11 cellular contexts compared by ENCODE assay signal in genomic region chr12:122870163-122870842, GRCh38. TPM values are rescaled to one million over a fixed set of nuclear protein-coding genes. Genes with fewer than 3 reads are reported as not detected.
DNase-seq lines count a peak whose midpoint lies in the region; ATAC-seq and TF ChIP-seq lines count a peak whose summit lies in the region.
"Had no signal": no experiment of that assay in that cellular context is flagged by ENCODE, and none has a peak within 500 bp of the region (broad histone marks: within the 10 kb centered on the region; RNA-seq: fewer than 3 reads in every experiment).

No MANE protein-coding gene starts in this region.

- CTCF ChIA-PET in activated CD4-positive, alpha-beta memory T cell treated with anti-CD3 and anti-CD28 coated beads for 36 hours (lab: Charles Lee), result interaction anchor here (1.0 to 4.6 kb wide), 11 partner anchors 10 to 83 kb away, joined by 3 to 36 read pairs (median 5); no protein-coding TSS in a partner anchor

- peak overlapping the region; percentile 71 to 80 (median 76) for H3K27ac Mint-ChIP-seq in IgD-negative memory B cell
- H3K27ac Mint-ChIP-seq in central memory CD8-positive, alpha-beta T cell (ENCODE audit: low read depth), result peak overlapping the region; percentile 29
- H3K27ac Mint-ChIP-seq in GM23338, result no peak overlapping the region
- H3K27ac Mint-ChIP-seq in activated CD4-positive, alpha-beta memory T cell treated with anti-CD3 and anti-CD28 coated beads for 36 hours, result no peak overlapping the region
- H3K27ac Mint-ChIP-seq: activated T-helper 17 cell treated with anti-CD3 and anti-CD28 coated beads, Interleukin-2, amount 50 U/mL, for 72 hours had no signal

- peak overlapping the region; percentile 36 for H3K4me3 ChIP-seq in mononuclear cell (ENCODE audit: low read length)
- no peak overlapping the region for H3K4me3 ChIP-seq in stomach
- no peak overlapping the region for H3K4me3 ChIP-seq in brain microvascular endothelial cell (ENCODE audit: low read depth, low read length)
- no peak overlapping the region for H3K4me3 ChIP-seq in GM23338

- peaks cover 65% of the 10 kb centered on the region for H4K20me1 ChIP-seq in GM23338 (replicated peaks; ENCODE audit: insufficient read depth)

- H3K4me3 Mint-ChIP-seq in IgD-negative memory B cell (peak overlapping the region; percentile 83 to 94 (median 94)), GM23338 (no peak overlapping the region)
- H3K4me3 Mint-ChIP-seq in central memory CD8-positive, alpha-beta T cell, result no peak overlapping the region
- no peak overlapping the region for H3K4me3 Mint-ChIP-seq in activated CD4-positive, alpha-beta memory T cell treated with anti-CD3 and anti-CD28 coated beads for 36 hours
- H3K4me3 Mint-ChIP-seq: activated T-helper 17 cell treated with anti-CD3 and anti-CD28 coated beads, Interleukin-2, amount 50 U/mL, for 72 hours had no signal

- H3K79me2 ChIP-seq in GM23338 (replicated peaks; ENCODE audit: insufficient read depth), result peaks cover 9% of the 10 kb centered on the region

- H3K4me1 Mint-ChIP-seq in IgD-negative memory B cell, result peaks cover 39 to 64% (median 55%) of the 10 kb centered on the region in 3 donors
- peaks cover 43% of the 10 kb centered on the region for H3K4me1 Mint-ChIP-seq in central memory CD8-positive, alpha-beta T cell
- peaks cover 29% of the 10 kb centered on the region for H3K4me1 Mint-ChIP-seq in GM23338
- H3K4me1 Mint-ChIP-seq in activated CD4-positive, alpha-beta memory T cell treated with anti-CD3 and anti-CD28 coated beads for 36 hours (ENCODE audit: low read depth), result peaks cover 42% of the 10 kb centered on the region

- no peak overlapping the region for H3K4me2 ChIP-seq in GM23338

- no peak overlapping the region for H2AFZ ChIP-seq in GM23338

- H3K36me3 Mint-ChIP-seq in IgD-negative memory B cell, result peaks cover 14% of the 10 kb centered on the region
- peaks cover 42% of the 10 kb centered on the region for H3K36me3 Mint-ChIP-seq in central memory CD8-positive, alpha-beta T cell (ENCODE audit: insufficient read depth)
- H3K36me3 Mint-ChIP-seq in GM23338 (ENCODE audit: low read depth), result peaks cover 38% of the 10 kb centered on the region
- peaks cover 28% of the 10 kb centered on the region for H3K36me3 Mint-ChIP-seq in activated CD4-positive, alpha-beta memory T cell treated with anti-CD3 and anti-CD28 coated beads for 36 hours

- H3F3A ChIP-seq in GM23338 (replicated peaks; ENCODE audit: low read depth), result no peaks in the 10 kb centered on the region; the same call in 1 of the 2 replicates

- TF ChIP-seq CTCF in stomach (IDR thresholded peaks at IDR 0.05), result no peak
- no peak for TF ChIP-seq CTCF in brain microvascular endothelial cell (IDR thresholded peaks at IDR 0.05; ENCODE audit: low read depth, low read length, missing control alignments)
- TF ChIP-seq CTCF in GM23338 (conservative IDR thresholded peaks at IDR 0.05; ENCODE audit: low read depth in 2 of 2), result no peak

- no peak for TF ChIP-seq POLR2A in stomach (IDR thresholded peaks at IDR 0.05)

- H3K4me1 ChIP-seq in mononuclear cell (ENCODE audit: insufficient read depth, low read length) (peaks cover 69% of the 10 kb centered on the region), stomach (peaks cover 69 to 100% (median 95%) of the 10 kb centered on the region in 4 donors), GM23338 (ENCODE audit: insufficient read depth) (peaks cover 28% of the 10 kb centered on the region)

- no peak for ATAC-seq in central memory CD8-positive, alpha-beta T cell (replicated peaks; ENCODE audit: extremely low read depth, poor library complexity, severe bottlenecking)
- ATAC-seq in GM23338, result no peak
- ATAC-seq: activated T-helper 17 cell treated with anti-CD3 and anti-CD28 coated beads, Interleukin-2, amount 50 U/mL, for 72 hours had no signal

- H3K9me3 ChIP-seq in mononuclear cell (ENCODE audit: low read depth, low read length), result no peaks in the 10 kb centered on the region
- no peaks in the 10 kb centered on the region for H3K9me3 ChIP-seq in stomach

- DNase-seq in central memory CD8-positive, alpha-beta T cell (ENCODE audit: low spot score in 2 of 2), result no peak
- DNase-seq in stomach, result peak; percentile 23
- DNase-seq in brain microvascular endothelial cell, result no peak
- no peak for DNase-seq in GM23338 (ENCODE audit: low spot score)
- no peak for DNase-seq in activated CD4-positive, alpha-beta T cell treated with anti-CD3 and anti-CD28 coated beads, Interleukin-2, amount 50 U/mL, for 1 hour
- DNase-seq in activated CD4-positive, alpha-beta memory T cell treated with anti-CD3 and anti-CD28 coated beads for 36 hours, result no peak
- DNase-seq: DMS153, NCI-H187 had no signal

- intact Hi-C loops in stomach (cut with DNase I; ENCODE audit: low total_unique reads), result no loop called here
- intact Hi-C loops in activated CD4-positive, alpha-beta memory T cell treated with anti-CD3 and anti-CD28 coated beads for 36 hours (cut with micrococcal nuclease), result loop anchor here (10.0 kb wide), 1 partner anchor 146 kb away; no protein-coding TSS in a partner anchor

- H3K9me3 Mint-ChIP-seq in IgD-negative memory B cell (no peaks in the 10 kb centered on the region), GM23338 (no peaks in the 10 kb centered on the region)
- H3K9me3 Mint-ChIP-seq in central memory CD8-positive, alpha-beta T cell, result no peaks in the 10 kb centered on the region
- H3K9me3 Mint-ChIP-seq in activated CD4-positive, alpha-beta memory T cell treated with anti-CD3 and anti-CD28 coated beads for 36 hours, result no peaks in the 10 kb centered on the region
- H3K9me3 Mint-ChIP-seq: activated T-helper 17 cell treated with anti-CD3 and anti-CD28 coated beads, Interleukin-2, amount 50 U/mL, for 72 hours had no signal

- H3K36me3 ChIP-seq in stomach (peaks cover 43 to 59% (median 55%) of the 10 kb centered on the region in 4 donors), brain microvascular endothelial cell (replicated peaks) (peaks cover 45% of the 10 kb centered on the region), GM23338 (ENCODE audit: insufficient read depth) (no peaks in the 10 kb centered on the region)

- H3K27me3 Mint-ChIP-seq in IgD-negative memory B cell (no peaks in the 10 kb centered on the region), GM23338 (ENCODE audit: insufficient read depth, low read depth, poor library complexity) (peaks cover 92% of the 10 kb centered on the region)
- H3K27me3 Mint-ChIP-seq in central memory CD8-positive, alpha-beta T cell, result no peaks in the 10 kb centered on the region
- H3K27me3 Mint-ChIP-seq in activated CD4-positive, alpha-beta memory T cell treated with anti-CD3 and anti-CD28 coated beads for 36 hours, result peaks cover 17% of the 10 kb centered on the region
- H3K27me3 Mint-ChIP-seq: activated T-helper 17 cell treated with anti-CD3 and anti-CD28 coated beads, Interleukin-2, amount 50 U/mL, for 72 hours had no signal

- no peaks in the 10 kb centered on the region for H3K9me2 ChIP-seq in GM23338 (ENCODE audit: insufficient read depth)

- 71 to 83% (median 73%) methylated on average over 9 to 11 of the region's 11 CpGs for WGBS in stomach, 5 donors

- POLR2A ChIA-PET in activated CD4-positive, alpha-beta memory T cell treated with anti-CD3 and anti-CD28 coated beads for 36 hours (lab: Charles Lee), result no interaction called here

- H3K27ac ChIP-seq in stomach, result peak overlapping the region; percentile 56 to 91 (median 87)
- H3K27ac ChIP-seq in brain microvascular endothelial cell, result no peak overlapping the region
- no peak overlapping the region for H3K27ac ChIP-seq in GM23338 (ENCODE audit: low read depth)

- no peak for TF ChIP-seq EP300 in stomach (IDR thresholded peaks at IDR 0.05)

- in situ Hi-C loops in brain microvascular endothelial cell (cut with HindIII; ENCODE audit: low pct_ligation_motif_present, low sequenced_read_pairs), result no loop called here

- H3K27me3 ChIP-seq in mononuclear cell (ENCODE audit: insufficient read depth, low read length) (no peaks in the 10 kb centered on the region), stomach (no peaks in the 10 kb centered on the region), brain microvascular endothelial cell (replicated peaks) (no peaks in the 10 kb centered on the region), GM23338 (ENCODE audit: insufficient read depth) (peaks cover 73% of the 10 kb centered on the region)

TF ChIP-seq in GM23338, 12 proteins besides CTCF, POLR2A, EP300 and RAD21:
- TF ChIP-seq ZNF114 (CRISPR knock-in tag; IDR thresholded peaks at IDR 0.05), result no peak

RNA-seq across cellular contexts. Expression of gene VPS37B, which starts 25.6 kb away (rescaled TPM):
- polyA plus RNA-seq in IgD-negative memory B cell (48.1 TPM), stomach (10 to 100 TPM; 31.3 to 44.0 (median 37.1) TPM), GM23338 (2016; fragmentation: Nextera tagmentation; extraction: Ambion mirVana) (6.7 and 6.8 TPM in 2 replicates)
- total RNA-seq in mononuclear cell (78.3 TPM), stomach (100 to 1,000 TPM in 1 of 5 donors, 10 to 100 TPM in 4; 13.4 to 105 (median 68.5) TPM)
- total RNA-seq in GM23338 (2014; rRNA removed; shearing (Covaris generic)), result 10.4 and 10.9 TPM in 2 replicates
- 10 to 100 TPM in 1 of 2 experiments, 1 to 10 TPM in 1; 10.0 to 10.4 TPM for total RNA-seq in activated CD4-positive, alpha-beta memory T cell treated with anti-CD3 and anti-CD28 coated beads for 36 hours

RNA-seq across cellular contexts. Expression of gene HIP1R, which starts 35.0 kb away (rescaled TPM):
- polyA plus RNA-seq in IgD-negative memory B cell (58.3 TPM), stomach (10 to 100 TPM; 52.1 to 69.6 (median 68.8) TPM), GM23338 (2016; fragmentation: Nextera tagmentation; extraction: Ambion mirVana) (6.7 and 8.0 TPM in 2 replicates)
- total RNA-seq in mononuclear cell (76.3 TPM), stomach (100 to 1,000 TPM in 4 of 5 donors, 10 to 100 TPM in 1; 67.6 to 395 (median 160) TPM)
- 19.9 and 22.1 TPM in 2 replicates for total RNA-seq in GM23338 (2014; rRNA removed; shearing (Covaris generic))
- 10 to 100 TPM; 19.3 to 22.2 TPM for total RNA-seq in activated CD4-positive, alpha-beta memory T cell treated with anti-CD3 and anti-CD28 coated beads for 36 hours

Comparison
In these comparisons a context has a peak if more than half of its experiments do, and no peak if none do; other contexts are left out.
1. H3K27ac Mint-ChIP-seq: peak in IgD-negative memory B cell (3 of 3) and central memory CD8-positive, alpha-beta T cell (single experiment); none in GM23338 (single experiment) and activated CD4-positive, alpha-beta memory T cell treated with anti-CD3 and anti-CD28 coated beads for 36 hours (single experiment).
2. H3K4me3 Mint-ChIP-seq: peak in IgD-negative memory B cell (4 of 4); none in central memory CD8-positive, alpha-beta T cell (single experiment), GM23338 (single experiment) and activated CD4-positive, alpha-beta memory T cell treated with anti-CD3 and anti-CD28 coated beads for 36 hours (single experiment).
3. H3K27ac ChIP-seq: peak in stomach (5 of 5); none in brain microvascular endothelial cell (single experiment) and GM23338 (single experiment).